In genomic region chr21:35138665-35139381, GRCh38 we compare ENCODE assay signal across 8 cellular contexts.
DNase-seq lines count a peak whose midpoint lies in the region; TF ChIP-seq lines count a peak whose summit lies in the region.

No MANE protein-coding gene starts in this region.

- no peak overlapping the region for H3K4ac ChIP-seq in H9 (ENCODE audit: low read depth, low read length)
- no peak overlapping the region for H3K4ac ChIP-seq in mesendoderm (ENCODE audit: low read depth, low read length)

- H3K79me1 ChIP-seq in H9 (ENCODE audit: insufficient read depth, low read depth, low read length, poor library complexity, severe bottlenecking) (no peaks in the 10 kb centered on the region), mesendoderm (ENCODE audit: low read length) (no peaks in the 10 kb centered on the region)

- no peak for TF ChIP-seq POLR2A in spleen (IDR thresholded peaks at IDR 0.05)

- no peak overlapping the region for H2BK15ac ChIP-seq in H9 (ENCODE audit: low read depth, low read length)
- H2BK15ac ChIP-seq in mesendoderm (replicated peaks; ENCODE audit: low read depth): no peak overlapping the region

- H3K4me1 ChIP-seq in H9 (ENCODE audit: insufficient read depth, low read length): no peaks in the 10 kb centered on the region; the same call in 1 of the 2 replicates
- peaks cover 0 to 25% (median 6%) of the 10 kb centered on the region in 6 donors for H3K4me1 ChIP-seq in spleen
- peaks cover 4% of the 10 kb centered on the region for H3K4me1 ChIP-seq in mesendoderm (ENCODE audit: control insufficient read depth, low read depth, low read length)

- H3K23ac ChIP-seq in H9 (ENCODE audit: insufficient read length, low read depth, low read length): no peak overlapping the region
- H3K23ac ChIP-seq in mesendoderm (ENCODE audit: low read length): no peak overlapping the region

- H4K8ac ChIP-seq in H9 (replicated peaks; ENCODE audit: insufficient read length, low read depth, low read length): no peak overlapping the region
- no peak overlapping the region for H4K8ac ChIP-seq in mesendoderm (ENCODE audit: low read depth, low read length)

- H2AK5ac ChIP-seq in H9 (ENCODE audit: insufficient read length, low read length) (no peak overlapping the region), mesendoderm (ENCODE audit: low read length) (no peak overlapping the region)

- no peaks in the 10 kb centered on the region for H3K27me3 ChIP-seq in H9 (ENCODE audit: insufficient read depth, low read length)
- no peaks in the 10 kb centered on the region for H3K27me3 ChIP-seq in spleen (replicated peaks in 1 of 7)
- no peaks in the 10 kb centered on the region for H3K27me3 ChIP-seq in mesendoderm (ENCODE audit: insufficient read depth, low read length, poor library complexity)

- H4K20me1 ChIP-seq in H9 (ENCODE audit: control insufficient read depth, insufficient read depth, insufficient read length): no peaks in the 10 kb centered on the region

- no peaks in the 10 kb centered on the region for H3K9me3 Mint-ChIP-seq in H9

- 0 out of 7 replicates have a peak overlapping the region, but pooled peaks of 1 of the 3 experiments have one; percentile 39 for H3K27ac Mint-ChIP-seq in H9

- H3T11ph ChIP-seq in H9 (ENCODE audit: low read length): no peak overlapping the region

- no peaks in the 10 kb centered on the region; the same call in 1 of the 2 replicates for H3K27me3 Mint-ChIP-seq in H9 (ENCODE audit: low read depth)

- H3K4me3 ChIP-seq in choroid plexus epithelial cell (ENCODE audit: low read depth, low read length): no peak overlapping the region
- peak overlapping the region in 1 of 8 donors; percentile 25 for H3K4me3 ChIP-seq in spleen
- no peak overlapping the region for H3K4me3 ChIP-seq in mesendoderm (ENCODE audit: low read length)

- H3K4me1 Mint-ChIP-seq in H9: peaks cover 11 to 15% of the 10 kb centered on the region in 2 experiments; a peak in 3 of 4 replicates

- no peaks in the 10 kb centered on the region for H3K9me3 ChIP-seq in H9 (ENCODE audit: control insufficient read depth, low read depth, low read length)
- H3K9me3 ChIP-seq in spleen: no peaks in the 10 kb centered on the region

- no peaks in the 10 kb centered on the region for H3K23me2 ChIP-seq in H9 (ENCODE audit: insufficient read length, low read depth, low read length, poor library complexity, severe bottlenecking)

- no peaks in the 10 kb centered on the region for H3K36me3 Mint-ChIP-seq in H9 (ENCODE audit: insufficient read depth in 1 of 3, low read depth in 3 of 3)

- H2BK120ac ChIP-seq in H9 (ENCODE audit: low read depth, low read length, poor library complexity, severe bottlenecking): no peak overlapping the region
- H2BK120ac ChIP-seq in mesendoderm (ENCODE audit: low read depth, low read length): no peak overlapping the region

- no peak for TF ChIP-seq CTCF in H9 (conservative IDR thresholded peaks at IDR 0.05)
- no peak for TF ChIP-seq CTCF in choroid plexus epithelial cell (conservative IDR thresholded peaks at IDR 0.05; ENCODE audit: low read depth, low read length)
- no peak for TF ChIP-seq CTCF in spleen (IDR thresholded peaks at IDR 0.05 in 8 of 11, conservative IDR thresholded peaks at IDR 0.05 in 3 of 11)

- H3K18ac ChIP-seq in H9 (ENCODE audit: insufficient read length, low read depth, low read length) (no peak overlapping the region), mesendoderm (ENCODE audit: low read length) (no peak overlapping the region)

- H3K36me3 ChIP-seq in spleen: no peaks in the 10 kb centered on the region
- no peaks in the 10 kb centered on the region for H3K36me3 ChIP-seq in mesendoderm (ENCODE audit: control insufficient read depth, insufficient read depth, low read length)

- H2BK5ac ChIP-seq in H9 (ENCODE audit: insufficient read length, low read length) (no peak overlapping the region), mesendoderm (ENCODE audit: low read length) (no peak overlapping the region)

- H3K56ac ChIP-seq in H9 (ENCODE audit: insufficient read length, low read depth, low read length) (no peak overlapping the region), mesendoderm (ENCODE audit: low read length) (no peak overlapping the region)

- no peak overlapping the region for H2BK20ac ChIP-seq in H9 (ENCODE audit: low read depth, low read length, poor library complexity, severe bottlenecking)

- H3K4me3 Mint-ChIP-seq in H9: no peak overlapping the region

- no peak overlapping the region for H3K14ac ChIP-seq in H9 (ENCODE audit: insufficient read depth, low read length)

- H3K9ac ChIP-seq in H9 (ENCODE audit: extremely low read depth, insufficient read length, low read length) (peak overlapping the region; percentile 8), mesendoderm (ENCODE audit: low read length) (no peak overlapping the region)

- H3K79me2 ChIP-seq in H9 (ENCODE audit: insufficient read depth, low read length) (no peaks in the 10 kb centered on the region), mesendoderm (ENCODE audit: control insufficient read depth, insufficient read depth, low read length) (no peaks in the 10 kb centered on the region)

- H4K91ac ChIP-seq in H9 (ENCODE audit: insufficient read length, low read depth, low read length): no peak overlapping the region

- no peak for DNase-seq in H9
- DNase-seq in activated CD4-positive, CD25-positive, alpha-beta regulatory T cell (lab: John Stamatoyannopoulos, UW): peak in 3 of 4 experiments; percentile 2 to 52 (median 16)
- peak; percentile 84 for DNase-seq in choroid plexus epithelial cell (ENCODE audit: low read depth)
- peak; percentile 31 to 52 (median 42) for DNase-seq in stimulated activated CD4-positive, alpha-beta T cell treated with anti-CD3 and anti-CD28 coated beads, TNF-alpha, amount 100 ng/mL, for 4 hours (ENCODE audit: low read depth in 3 of 3)
- DNase-seq in nucleus accumbens (lab: John Stamatoyannopoulos, UW): no peak
- no peak for DNase-seq in CD1c-positive myeloid dendritic cell (ENCODE audit: extremely low spot score)
- DNase-seq in spleen: no peak
- DNase-seq in mesendoderm: no peak

- no peak overlapping the region for H3K4me2 ChIP-seq in H9 (ENCODE audit: insufficient read depth, insufficient read length, low read length)
- H3K4me2 ChIP-seq in mesendoderm (ENCODE audit: low read length): no peak overlapping the region

- H4K5ac ChIP-seq in H9 (ENCODE audit: insufficient read length, low read depth, low read length) (peak overlapping the region; percentile 17), mesendoderm (ENCODE audit: low read length) (no peak overlapping the region)

- intact Hi-C loops in spleen (cut with DNase I; ENCODE audit: low total_unique reads): no loop called here

- no peak overlapping the region for H2AFZ ChIP-seq in H9 (ENCODE audit: low read length)

- H2BK12ac ChIP-seq in H9 (ENCODE audit: insufficient read length, low read depth, low read length): no peak overlapping the region

- WGBS in H9 (ENCODE audit: extremely low coverage, insufficient read length, low lambda C conversion rate): no CpG with 5 or more reads among the region's 12 CpGs
- WGBS in spleen, 5 donors: 44 to 52% (median 49%) methylated on average over 12 of the region's 12 CpGs
- WGBS in mesendoderm (ENCODE audit: extremely low coverage, insufficient coverage, low lambda C conversion rate): no CpG with 5 or more reads among the region's 12 CpGs

- H3K27ac ChIP-seq in H9 (ENCODE audit: insufficient read length, low read depth, low read length) (no peak overlapping the region), spleen (no peak overlapping the region), mesendoderm (ENCODE audit: low read depth, low read length) (no peak overlapping the region)

Comparison
In these comparisons a context has a peak if more than half of its experiments do, and no peak if none do; other contexts are left out.
1. DNase-seq: peak in activated CD4-positive, CD25-positive, alpha-beta regulatory T cell (3 of 4), choroid plexus epithelial cell (single experiment) and stimulated activated CD4-positive, alpha-beta T cell treated with anti-CD3 and anti-CD28 coated beads, TNF-alpha, amount 100 ng/mL, for 4 hours (3 of 3); none in H9 (single experiment), nucleus accumbens (0 of 56), CD1c-positive myeloid dendritic cell (single experiment), spleen (single experiment) and mesendoderm (single experiment).